In the genomic region with DNA sequence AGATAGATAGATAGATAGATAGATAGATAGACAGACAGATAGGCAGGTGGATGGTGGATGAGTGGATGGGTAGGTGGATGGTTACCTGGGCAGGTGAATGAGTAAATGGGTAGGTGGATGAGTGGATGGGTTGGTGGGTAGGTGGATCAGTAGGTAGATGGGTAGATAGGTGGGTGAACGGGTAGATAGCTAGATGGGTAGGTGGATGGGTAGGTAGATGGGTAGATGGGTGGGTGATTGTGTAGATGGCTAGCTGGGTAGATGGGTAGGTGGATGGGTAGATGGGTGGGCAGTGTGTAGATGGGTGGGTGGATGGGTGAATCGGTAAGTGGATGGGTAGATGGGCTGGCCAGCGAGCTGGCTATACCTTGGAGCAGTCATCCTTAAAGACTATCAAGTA, we compare ENCODE assay signal across 1 cellular context.
TF ChIP-seq lines count a peak whose summit lies in the region.

No MANE protein-coding gene starts in this region.

TF ChIP-seq in HEK293, 187 proteins besides CTCF, POLR2A, EP300 and RAD21 (continued from another document):
- TF ChIP-seq ZFP69B (tag by site-specific recombination; IDR thresholded peaks at IDR 0.05) (no peak), YY2 (tag by site-specific recombination; IDR thresholded peaks at IDR 0.05) (no peak), ZNF677 (tag by site-specific recombination; IDR thresholded peaks at IDR 0.05) (no peak), ZNF169 (tag by site-specific recombination; IDR thresholded peaks at IDR 0.05) (no peak)
- TF ChIP-seq, protein P1, sequence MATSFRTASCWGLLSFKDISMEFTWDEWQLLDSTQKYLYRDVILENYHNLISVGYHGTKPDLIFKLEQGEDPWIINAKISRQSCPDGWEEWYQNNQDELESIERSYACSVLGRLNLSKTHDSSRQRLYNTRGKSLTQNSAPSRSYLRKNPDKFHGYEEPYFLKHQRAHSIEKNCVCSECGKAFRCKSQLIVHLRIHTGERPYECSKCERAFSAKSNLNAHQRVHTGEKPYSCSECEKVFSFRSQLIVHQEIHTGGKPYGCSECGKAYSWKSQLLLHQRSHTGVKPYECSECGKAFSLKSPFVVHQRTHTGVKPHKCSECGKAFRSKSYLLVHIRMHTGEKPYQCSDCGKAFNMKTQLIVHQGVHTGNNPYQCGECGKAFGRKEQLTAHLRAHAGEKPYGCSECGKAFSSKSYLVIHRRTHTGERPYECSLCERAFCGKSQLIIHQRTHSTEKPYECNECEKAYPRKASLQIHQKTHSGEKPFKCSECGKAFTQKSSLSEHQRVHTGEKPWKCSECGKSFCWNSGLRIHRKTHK (tag by site-specific recombination; IDR thresholded peaks at IDR 0.05): no peak
- TF ChIP-seq, protein P2, sequence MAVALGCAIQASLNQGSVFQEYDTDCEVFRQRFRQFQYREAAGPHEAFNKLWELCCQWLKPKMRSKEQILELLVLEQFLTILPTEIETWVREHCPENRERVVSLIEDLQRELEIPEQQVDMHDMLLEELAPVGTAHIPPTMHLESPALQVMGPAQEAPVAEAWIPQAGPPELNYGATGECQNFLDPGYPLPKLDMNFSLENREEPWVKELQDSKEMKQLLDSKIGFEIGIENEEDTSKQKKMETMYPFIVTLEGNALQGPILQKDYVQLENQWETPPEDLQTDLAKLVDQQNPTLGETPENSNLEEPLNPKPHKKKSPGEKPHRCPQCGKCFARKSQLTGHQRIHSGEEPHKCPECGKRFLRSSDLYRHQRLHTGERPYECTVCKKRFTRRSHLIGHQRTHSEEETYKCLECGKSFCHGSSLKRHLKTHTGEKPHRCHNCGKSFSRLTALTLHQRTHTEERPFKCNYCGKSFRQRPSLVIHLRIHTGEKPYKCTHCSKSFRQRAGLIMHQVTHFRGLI (tag by site-specific recombination; IDR thresholded peaks at IDR 0.05): no peak
- TF ChIP-seq, protein P3, sequence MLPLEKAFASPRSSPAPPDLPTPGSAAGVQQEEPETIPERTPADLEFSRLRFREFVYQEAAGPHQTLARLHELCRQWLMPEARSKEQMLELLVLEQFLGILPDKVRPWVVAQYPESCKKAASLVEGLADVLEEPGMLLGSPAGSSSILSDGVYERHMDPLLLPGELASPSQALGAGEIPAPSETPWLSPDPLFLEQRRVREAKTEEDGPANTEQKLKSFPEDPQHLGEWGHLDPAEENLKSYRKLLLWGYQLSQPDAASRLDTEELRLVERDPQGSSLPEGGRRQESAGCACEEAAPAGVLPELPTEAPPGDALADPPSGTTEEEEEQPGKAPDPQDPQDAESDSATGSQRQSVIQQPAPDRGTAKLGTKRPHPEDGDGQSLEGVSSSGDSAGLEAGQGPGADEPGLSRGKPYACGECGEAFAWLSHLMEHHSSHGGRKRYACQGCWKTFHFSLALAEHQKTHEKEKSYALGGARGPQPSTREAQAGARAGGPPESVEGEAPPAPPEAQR (tag by site-specific recombination; IDR thresholded peaks at IDR 0.05): no peak
